ENCODE assay signal across 8 cellular contexts in the genomic region with DNA sequence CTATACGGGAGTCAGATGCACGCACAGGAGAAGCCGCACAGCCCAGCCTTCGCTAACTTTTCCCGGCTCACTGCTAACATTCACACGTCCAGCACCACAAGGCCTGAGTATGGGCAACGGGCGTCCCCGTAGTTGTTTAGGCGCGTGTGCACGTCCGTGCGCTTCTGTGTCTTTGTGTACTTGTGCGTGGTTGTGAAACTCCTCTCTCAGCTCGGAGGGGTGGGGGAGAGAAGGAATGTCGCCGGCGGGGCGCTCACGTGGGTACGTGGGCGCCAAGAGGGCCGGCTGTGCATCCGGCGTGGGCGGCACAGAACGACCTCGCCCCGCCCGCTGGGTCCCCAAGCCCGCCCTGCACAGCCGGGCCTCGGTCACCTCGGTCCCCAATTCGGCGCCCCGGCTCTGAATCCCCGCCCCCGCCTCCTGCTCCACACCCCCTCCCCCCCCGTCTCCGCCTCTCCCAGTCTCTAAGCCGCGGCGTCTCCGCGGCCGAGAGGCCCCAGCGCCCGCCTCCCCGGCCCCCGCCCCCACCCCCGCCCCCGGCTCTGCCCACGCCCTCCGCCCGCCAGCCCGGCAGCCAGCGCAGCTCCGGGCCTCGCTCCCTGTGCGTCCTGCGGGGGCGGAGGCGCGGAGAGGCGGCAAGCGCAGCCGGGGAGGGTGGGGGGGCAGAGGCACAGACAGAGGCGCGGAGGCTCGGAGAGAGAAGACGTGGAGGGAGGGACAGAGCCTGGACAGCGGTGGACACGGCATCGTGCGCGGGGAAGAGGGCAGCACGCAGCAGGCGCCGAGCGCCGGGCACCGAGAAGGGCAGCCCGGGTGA. TPM values are rescaled to one million over a fixed set of nuclear protein-coding genes. Genes with fewer than 3 reads are reported as not detected.
DNase-seq lines count a peak whose midpoint lies in the region; ATAC-seq, FAIRE-seq and TF ChIP-seq lines count a peak whose summit lies in the region.

A gene with protein sequence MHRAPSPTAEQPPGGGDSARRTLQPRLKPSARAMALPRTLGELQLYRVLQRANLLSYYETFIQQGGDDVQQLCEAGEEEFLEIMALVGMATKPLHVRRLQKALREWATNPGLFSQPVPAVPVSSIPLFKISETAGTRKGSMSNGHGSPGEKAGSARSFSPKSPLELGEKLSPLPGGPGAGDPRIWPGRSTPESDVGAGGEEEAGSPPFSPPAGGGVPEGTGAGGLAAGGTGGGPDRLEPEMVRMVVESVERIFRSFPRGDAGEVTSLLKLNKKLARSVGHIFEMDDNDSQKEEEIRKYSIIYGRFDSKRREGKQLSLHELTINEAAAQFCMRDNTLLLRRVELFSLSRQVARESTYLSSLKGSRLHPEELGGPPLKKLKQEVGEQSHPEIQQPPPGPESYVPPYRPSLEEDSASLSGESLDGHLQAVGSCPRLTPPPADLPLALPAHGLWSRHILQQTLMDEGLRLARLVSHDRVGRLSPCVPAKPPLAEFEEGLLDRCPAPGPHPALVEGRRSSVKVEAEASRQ (plus strand): TSS at position 673 of the 817 bp plus-strand sequence. CDS start 158 bp downstream, outside the sequence.

- DNase-seq in NCI-H1105 (lab: John Stamatoyannopoulos, UW): peak; percentile 74
- DNase-seq in activated naive CD8-positive, alpha-beta T cell treated with anti-CD3 and anti-CD28 coated beads, Interleukin-2, amount 10 ng/mL, durations not matched to agents 7 days and 5 days: peak; percentile 94
- peak; percentile 99 for DNase-seq in Right ventricle myocardium inferior (ENCODE audit: missing footprints)
- peak; percentile 93 to 98 (median 96) for DNase-seq in pancreas

- H3K9me3 Mint-ChIP-seq in activated naive CD8-positive, alpha-beta T cell treated with anti-CD3 and anti-CD28 coated beads, Interleukin-2, amount 10 ng/mL, durations not matched to agents 7 days and 5 days: no peaks in the 10 kb centered on the region

- no peaks in the 10 kb centered on the region for H3K27me3 ChIP-seq in SU-DHL-6 (ENCODE audit: low read length)
- H3K27me3 ChIP-seq in pancreas: no peaks in the 10 kb centered on the region
- no peaks in the 10 kb centered on the region for H3K27me3 ChIP-seq in thymus (ENCODE audit: control insufficient read depth, insufficient read depth)

- no peak for FAIRE-seq in pancreas (lab: Jason Lieb, UNC)

- peaks cover 52% of the 10 kb centered on the region for H3K4me1 Mint-ChIP-seq in activated naive CD8-positive, alpha-beta T cell treated with anti-CD3 and anti-CD28 coated beads, Interleukin-2, amount 10 ng/mL, durations not matched to agents 7 days and 5 days

- POLR2A ChIA-PET in activated naive CD8-positive, alpha-beta T cell treated with anti-CD3 and anti-CD28 coated beads, Interleukin-2, amount 10 ng/mL, durations not matched to agents 7 days and 5 days (lab: Charles Lee): interaction anchor here (0.6 to 16.0 kb wide), 6 partner anchors 9 to 729 kb away, joined by 3 to 225 read pairs (median 8); partner anchors contain the start of genes NEMP1, STAT2 and STAT6

- no peak for TF ChIP-seq CTCF in SU-DHL-6 (IDR thresholded peaks at IDR 0.05; ENCODE audit: insufficient read depth, low read length, poor library complexity, severe bottlenecking)
- no peak for TF ChIP-seq CTCF in pancreas (IDR thresholded peaks at IDR 0.05)

- peaks cover 0 to 6% (median 0%) of the 10 kb centered on the region in 3 donors for H3K4me1 ChIP-seq in pancreas
- peaks cover 12% of the 10 kb centered on the region for H3K4me1 ChIP-seq in thymus (ENCODE audit: control insufficient read depth, insufficient read depth, low read length)

- peak within 1 kb of the TSS; percentile 89 for H3K27ac Mint-ChIP-seq in activated naive CD8-positive, alpha-beta T cell treated with anti-CD3 and anti-CD28 coated beads, Interleukin-2, amount 10 ng/mL, durations not matched to agents 7 days and 5 days

- H3K4me3 Mint-ChIP-seq in activated naive CD8-positive, alpha-beta T cell treated with anti-CD3 and anti-CD28 coated beads, Interleukin-2, amount 10 ng/mL, durations not matched to agents 7 days and 5 days: peak within 1 kb of the TSS; percentile 96

- no peaks in the 10 kb centered on the region for H3K27me3 Mint-ChIP-seq in activated naive CD8-positive, alpha-beta T cell treated with anti-CD3 and anti-CD28 coated beads, Interleukin-2, amount 10 ng/mL, durations not matched to agents 7 days and 5 days

- peak within 1 kb of the TSS; percentile 91 for H3K27ac ChIP-seq in SU-DHL-6 (ENCODE audit: low read depth, low read length)
- H3K27ac ChIP-seq in pancreas: peak within 1 kb of the TSS; percentile 91 to 98 (median 94)
- peak within 1 kb of the TSS; percentile 99 for H3K27ac ChIP-seq in thymus (ENCODE audit: low read depth)

- peaks cover 9% of the 10 kb centered on the region; the same call in 1 of the 2 replicates for H3K79me2 ChIP-seq in SU-DHL-6 (ENCODE audit: insufficient read depth, low read length)

- H3K36me3 Mint-ChIP-seq in activated naive CD8-positive, alpha-beta T cell treated with anti-CD3 and anti-CD28 coated beads, Interleukin-2, amount 10 ng/mL, durations not matched to agents 7 days and 5 days: peaks cover 9% of the 10 kb centered on the region

- peak; percentile 50 for TF ChIP-seq POLR2A in GM10847 (IDR thresholded peaks at IDR 0.05; ENCODE audit: extremely low read depth, insufficient read length)

- 0 to 1% methylated on average over 40 to 84 of the region's 85 CpGs for WGBS in pancreas, 2 donors
- under 1% methylated on average over 85 of the region's 85 CpGs for WGBS in thymus

- no peaks in the 10 kb centered on the region for H4K20me1 ChIP-seq in SU-DHL-6 (ENCODE audit: low read depth, low read length)

- no peaks in the 10 kb centered on the region for H3K9me2 ChIP-seq in SU-DHL-6 (replicated peaks; ENCODE audit: insufficient read depth, low read length)

- H3K4me3 ChIP-seq in SU-DHL-6 (ENCODE audit: insufficient read depth, low read length, poor library complexity, severe bottlenecking) (peak within 1 kb of the TSS; percentile 85), pancreas (peak within 1 kb of the TSS; percentile 59 to 89 (median 74)), thymus (ENCODE audit: low read length) (peak within 1 kb of the TSS; percentile 83)

- H3F3A ChIP-seq in SU-DHL-6 (ENCODE audit: insufficient read depth): peaks cover 36% of the 10 kb centered on the region

- H3K9me3 ChIP-seq in SU-DHL-6 (ENCODE audit: insufficient read depth, low read length) (no peaks in the 10 kb centered on the region), pancreas (no peaks in the 10 kb centered on the region), thymus (ENCODE audit: control insufficient read depth) (no peaks in the 10 kb centered on the region)

- intact Hi-C loops in Right ventricle myocardium inferior (cut with DNase I) (loop anchor here (1.0 kb wide), 1 partner anchor 24 kb away; no protein-coding TSS in a partner anchor), pancreas (cut with DNase I) (no loop called here)

- peak within 1 kb of the TSS; percentile 31 for H2AFZ ChIP-seq in SU-DHL-6 (ENCODE audit: low read depth, low read length, severe bottlenecking)

- peak within 1 kb of the TSS; percentile 86 for H3K9ac ChIP-seq in SU-DHL-6 (ENCODE audit: low read length)

- H3K4me2 ChIP-seq in SU-DHL-6 (ENCODE audit: low read depth, low read length, poor library complexity, severe bottlenecking): peak within 1 kb of the TSS; percentile 95

- H3K36me3 ChIP-seq in SU-DHL-6 (ENCODE audit: low read length) (no peaks in the 10 kb centered on the region), pancreas (no peaks in the 10 kb centered on the region), thymus (ENCODE audit: control insufficient read depth, insufficient read depth) (peaks cover 19% of the 10 kb centered on the region)

- ATAC-seq in HG02623 (IDR thresholded peaks at IDR 0.05; ENCODE audit: unreplicated experiment): peak; percentile 54
- peak; percentile 73 for ATAC-seq in activated naive CD8-positive, alpha-beta T cell treated with anti-CD3 and anti-CD28 coated beads, Interleukin-2, amount 10 ng/mL, durations not matched to agents 7 days and 5 days (ENCODE audit: low read depth)
- ATAC-seq in Right ventricle myocardium inferior: peak; percentile 86
- ATAC-seq in pancreas: peak; percentile 76 to 83 (median 80)

RNA-seq across cellular contexts. Expression of the gene that starts here (rescaled TPM):
- 10 to 100 TPM; 13.1 to 16.1 TPM for total RNA-seq in activated naive CD8-positive, alpha-beta T cell treated with anti-CD3 and anti-CD28 coated beads, Interleukin-2, amount 10 ng/mL, durations not matched to agents 7 days and 5 days
- total RNA-seq in Right ventricle myocardium inferior (9.8 TPM), pancreas (10 to 100 TPM in 1 of 6 donors, 1 to 10 TPM in 5; 2.1 to 12.9 (median 4.6) TPM)
- polyA plus RNA-seq in pancreas (10 to 100 TPM in 1 of 2 donors, 1 to 10 TPM in 1; 5.8 to 21.3 TPM), thymus (32.7 TPM)

Comparison
In these comparisons a context has a peak if more than half of its experiments do, and no peak if none do; other contexts are left out.
1. Peak in every context shown above with its lines: DNase-seq, ATAC-seq, H3K4me3 ChIP-seq and H3K27ac ChIP-seq.